13 cellular contexts compared by ENCODE assay signal in genomic region chr16:68090109-68090508, GRCh38. TPM values are rescaled to one million over a fixed set of nuclear protein-coding genes. Genes with fewer than 3 reads are reported as not detected.
DNase-seq lines count a peak whose midpoint lies in the region; ATAC-seq, FAIRE-seq and TF ChIP-seq lines count a peak whose summit lies in the region.
"Had no signal": no experiment of that assay in that cellular context is flagged by ENCODE, and none has a peak within 500 bp of the region (broad histone marks: within the 10 kb centered on the region; RNA-seq: fewer than 3 reads in every experiment).

No MANE protein-coding gene starts in this region.

- no peak overlapping the region for H3K27ac ChIP-seq in endothelial cell of umbilical vein (ENCODE audit: insufficient read depth, low read depth, low read length)
- H3K27ac ChIP-seq: dorsolateral prefrontal cortex, pancreas, suprapubic skin had no signal

- CTCF ChIA-PET in endothelial cell of umbilical vein (lab: Charles Lee): no interaction called here

- dilution Hi-C loops in endothelial cell of umbilical vein (cut with MboI; ENCODE audit: extremely low pct_ligation_motif_present, low sequenced_read_pairs): no loop called here

- TF ChIP-seq CTCF in endothelial cell of umbilical vein (IDR thresholded peaks at IDR 0.05; ENCODE audit: extremely low read depth in 1 of 2, insufficient read depth in 1 of 2, low read depth in 1 of 2, low read length in 2 of 2): no peak

- H3K27me3 Mint-ChIP-seq in stimulated activated naive CD8-positive, alpha-beta T cell treated with anti-CD3 and anti-CD28 coated beads, Interleukin-15, Interleukin-2, amounts not matched to agents 100 ng/mL and 50 ng/mL, for 24 hours: no peaks in the 10 kb centered on the region

- no peak overlapping the region for H3K4me2 ChIP-seq in endothelial cell of umbilical vein (ENCODE audit: insufficient read depth, low read length)

- H3K4me1 Mint-ChIP-seq in stimulated activated naive CD8-positive, alpha-beta T cell treated with anti-CD3 and anti-CD28 coated beads, Interleukin-15, Interleukin-2, amounts not matched to agents 100 ng/mL and 50 ng/mL, for 24 hours (ENCODE audit: low read depth): peaks cover 74% of the 10 kb centered on the region

- no peaks in the 10 kb centered on the region for H3K9me1 ChIP-seq in endothelial cell of umbilical vein (replicated peaks; ENCODE audit: control insufficient read depth, extremely low read depth, insufficient read depth, low read length)

- no TSS peak for BruUV-seq in endothelial cell of umbilical vein (replicated peaks; lab: Mats Ljungman, UMichigan)

- POLR2A ChIA-PET in endothelial cell of umbilical vein (lab: Charles Lee): no interaction called here

- H3K9ac ChIP-seq in endothelial cell of umbilical vein (replicated peaks; ENCODE audit: extremely low read depth, insufficient read depth, low read length): no peak overlapping the region

- peak overlapping the region; percentile 79 for H3K4me3 Mint-ChIP-seq in stimulated activated naive CD8-positive, alpha-beta T cell treated with anti-CD3 and anti-CD28 coated beads, Interleukin-15, Interleukin-2, amounts not matched to agents 100 ng/mL and 50 ng/mL, for 24 hours

- no peak overlapping the region for H2AFZ ChIP-seq in endothelial cell of umbilical vein (ENCODE audit: low read depth, low read length)

- peaks cover 7% of the 10 kb centered on the region for H3K36me3 Mint-ChIP-seq in stimulated activated naive CD8-positive, alpha-beta T cell treated with anti-CD3 and anti-CD28 coated beads, Interleukin-15, Interleukin-2, amounts not matched to agents 100 ng/mL and 50 ng/mL, for 24 hours (ENCODE audit: low read depth)

- no peaks in the 10 kb centered on the region for H3K9me3 ChIP-seq in endothelial cell of umbilical vein (replicated peaks; ENCODE audit: control insufficient read depth, insufficient read depth, low read length)
- H3K9me3 ChIP-seq: pancreas, suprapubic skin had no signal

- no peak for ATAC-seq in stimulated activated naive CD8-positive, alpha-beta T cell treated with anti-CD3 and anti-CD28 coated beads, Interleukin-15, Interleukin-2, amounts not matched to agents 100 U/mL and 50 U/mL, for 24 hours
- ATAC-seq in activated CD4-positive, CD25-positive, alpha-beta regulatory T cell treated with anti-CD3 and anti-CD28 coated beads, Interleukin-2, amount 50 U/mL, for 24 hours: no peak

- H3K27me3 ChIP-seq in endothelial cell of umbilical vein (ENCODE audit: control insufficient read depth in 2 of 2, insufficient read depth in 2 of 2, low read length in 2 of 2): no peaks in the 10 kb centered on the region
- H3K27me3 ChIP-seq: dorsolateral prefrontal cortex, pancreas, suprapubic skin had no signal

- H3K4me3 ChIP-seq in endothelial cell of umbilical vein (replicated peaks in 1 of 3; ENCODE audit: insufficient read depth in 1 of 3, low read depth in 1 of 3, low read length in 3 of 3): no peak overlapping the region
- H3K4me3 ChIP-seq: dorsolateral prefrontal cortex, pancreas, suprapubic skin had no signal

- no peaks in the 10 kb centered on the region for H3K36me3 ChIP-seq in endothelial cell of umbilical vein (ENCODE audit: control insufficient read depth in 2 of 2, extremely low read depth in 1 of 2, insufficient read depth in 2 of 2, low read length in 2 of 2)
- H3K36me3 ChIP-seq: pancreas, suprapubic skin had no signal

- no peaks in the 10 kb centered on the region for H3K9me3 Mint-ChIP-seq in stimulated activated naive CD8-positive, alpha-beta T cell treated with anti-CD3 and anti-CD28 coated beads, Interleukin-15, Interleukin-2, amounts not matched to agents 100 ng/mL and 50 ng/mL, for 24 hours

- H3K79me2 ChIP-seq in endothelial cell of umbilical vein (ENCODE audit: control insufficient read depth, insufficient read depth, low read length): peaks cover 87% of the 10 kb centered on the region

- TF ChIP-seq POLR2A in endothelial cell of umbilical vein (IDR thresholded peaks at IDR 0.05; ENCODE audit: low read depth, low read length): no peak

- FAIRE-seq in endothelial cell of umbilical vein (lab: Jason Lieb, UNC): peak; percentile 46

- peaks cover 2% of the 10 kb centered on the region for H4K20me1 ChIP-seq in endothelial cell of umbilical vein (replicated peaks; ENCODE audit: control insufficient read depth, extremely low read depth, insufficient read depth, low read length)

- intact Hi-C loops in endothelial cell of umbilical vein (cut with micrococcal nuclease): no loop called here

- H3K27ac Mint-ChIP-seq in stimulated activated naive CD8-positive, alpha-beta T cell treated with anti-CD3 and anti-CD28 coated beads, Interleukin-15, Interleukin-2, amounts not matched to agents 100 ng/mL and 50 ng/mL, for 24 hours: peak overlapping the region; percentile 73

- peaks cover 14% of the 10 kb centered on the region for H3K4me1 ChIP-seq in endothelial cell of umbilical vein (ENCODE audit: control insufficient read depth, extremely low read depth, insufficient read depth, low read length)

- DNase-seq in stimulated activated naive CD8-positive, alpha-beta T cell treated with anti-CD3 and anti-CD28 coated beads, Interleukin-15, Interleukin-2, amounts not matched to agents 100 U/mL and 50 U/mL, for 24 hours: no peak
- DNase-seq in RPMI8226: peak; percentile 54
- no peak for DNase-seq in endothelial cell of umbilical vein (ENCODE audit: low read depth, low spot score)
- DNase-seq in RKO (ENCODE audit: low spot score): no peak
- no peak for DNase-seq in NCI-H1092 (lab: John Stamatoyannopoulos, UW)
- no peak for DNase-seq in NCI-H2227 treated with DMSO at 0.1 percent for 48 hours (lab: John Stamatoyannopoulos, UW)
- DNase-seq: dorsolateral prefrontal cortex; NCI-H187; pancreas; stimulated activated CD4-positive, alpha-beta T cell treated with anti-CD3 and anti-CD28 coated beads, Interleukin-4, amount 100 ng/mL, for 1 hour had no signal

TF ChIP-seq in endothelial cell of umbilical vein, 7 proteins besides CTCF, POLR2A, EP300 and RAD21:
- TF ChIP-seq POLR2AphosphoS5 (IDR thresholded peaks at IDR 0.05; ENCODE audit: insufficient read depth, low read depth, low read length): no peak
- TF ChIP-seq MYC (IDR thresholded peaks at IDR 0.05; ENCODE audit: low read depth, low read length): no peak
- TF ChIP-seq GATA2 (IDR thresholded peaks at IDR 0.05; ENCODE audit: insufficient read depth, insufficient read length, low read depth, low read length): no peak
- TF ChIP-seq JUN (IDR thresholded peaks at IDR 0.05; ENCODE audit: borderline replicate concordance, insufficient read depth, insufficient read length, low read depth): no peak
- TF ChIP-seq EZH2 (IDR thresholded peaks at IDR 0.05; ENCODE audit: borderline replicate concordance, low read depth, low read length, severe bottlenecking): no peak
- TF ChIP-seq MAX (IDR thresholded peaks at IDR 0.05; ENCODE audit: insufficient read depth, insufficient read length): no peak
- TF ChIP-seq FOS (IDR thresholded peaks at IDR 0.05; ENCODE audit: borderline replicate concordance, insufficient read depth, low read length): no peak

RNA-seq across cellular contexts. Expression of gene NFATC3, which starts 4.9 kb away (rescaled TPM):
- total RNA-seq in endothelial cell of umbilical vein: 30.5 and 33.1 TPM in 2 replicates
- polyA plus RNA-seq in endothelial cell of umbilical vein: 15.6 and 15.8 TPM in 2 replicates
- polyA plus RNA-seq in endothelial cell of umbilical vein (2011; cell fraction: cytosol; rRNA removed): 11.4 and 11.9 TPM in 2 replicates
- 14.4 and 15.2 TPM in 2 replicates for polyA plus RNA-seq in endothelial cell of umbilical vein (2011; cell fraction: nucleus; rRNA removed)
- 12.9 and 14.4 TPM in 2 replicates for polyA plus RNA-seq in endothelial cell of umbilical vein (2012)
- 54.3 and 62.9 TPM in 2 replicates for polyA minus RNA-seq in endothelial cell of umbilical vein
- 28.1 TPM for polyA minus RNA-seq in endothelial cell of umbilical vein (2011; cell fraction: cytosol; rRNA and poly(A)+ RNA removed)
- polyA minus RNA-seq in endothelial cell of umbilical vein (2011; cell fraction: nucleus; rRNA and poly(A)+ RNA removed): 35.9 and 53.4 TPM in 2 replicates
